In the genomic region with DNA sequence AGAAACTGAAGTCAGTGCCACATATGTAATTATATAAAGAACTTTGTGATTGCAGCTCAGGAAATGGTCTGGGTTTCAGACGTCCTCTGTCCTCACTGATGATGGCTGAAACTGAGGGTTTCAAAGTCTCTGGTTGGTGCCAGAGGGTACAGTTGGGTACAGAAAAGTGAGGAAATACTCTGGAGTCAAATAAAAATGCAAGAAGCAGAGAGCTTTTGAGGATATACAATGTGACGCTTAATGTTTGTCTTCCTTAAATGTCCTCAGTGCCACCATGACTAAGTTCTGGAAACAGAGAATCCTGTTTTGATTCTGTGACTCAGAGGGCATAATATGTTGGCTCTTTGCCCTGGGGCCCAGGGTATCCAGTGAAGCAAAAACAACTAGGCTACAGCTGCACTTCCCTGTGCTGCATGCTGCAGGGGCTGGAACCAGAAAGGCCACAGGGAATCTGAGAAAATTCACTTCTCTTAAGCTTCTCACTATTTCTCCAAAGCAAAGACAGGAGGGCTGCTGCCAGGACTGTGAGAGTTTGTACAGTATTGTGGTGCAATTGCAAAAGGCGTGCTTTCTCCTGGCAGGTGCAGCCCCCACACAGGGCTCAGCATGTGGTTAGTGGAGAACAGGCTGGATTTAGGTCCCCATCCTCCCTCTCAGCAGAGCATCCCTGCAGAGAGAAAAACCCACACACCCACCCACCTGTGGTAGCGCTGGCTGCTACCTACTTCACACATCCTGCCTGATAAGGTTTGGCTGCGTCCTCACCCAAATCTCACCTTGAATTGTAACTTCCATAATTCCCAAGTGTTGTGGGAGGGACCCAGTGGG, we compare ENCODE assay signal across 1 cellular context.
TF ChIP-seq lines count a peak whose summit lies in the region.

No MANE protein-coding gene starts in this region.

TF ChIP-seq in HEK293, 187 proteins besides CTCF, POLR2A, EP300 and RAD21 (continued from another document):
- TF ChIP-seq, protein P1, sequence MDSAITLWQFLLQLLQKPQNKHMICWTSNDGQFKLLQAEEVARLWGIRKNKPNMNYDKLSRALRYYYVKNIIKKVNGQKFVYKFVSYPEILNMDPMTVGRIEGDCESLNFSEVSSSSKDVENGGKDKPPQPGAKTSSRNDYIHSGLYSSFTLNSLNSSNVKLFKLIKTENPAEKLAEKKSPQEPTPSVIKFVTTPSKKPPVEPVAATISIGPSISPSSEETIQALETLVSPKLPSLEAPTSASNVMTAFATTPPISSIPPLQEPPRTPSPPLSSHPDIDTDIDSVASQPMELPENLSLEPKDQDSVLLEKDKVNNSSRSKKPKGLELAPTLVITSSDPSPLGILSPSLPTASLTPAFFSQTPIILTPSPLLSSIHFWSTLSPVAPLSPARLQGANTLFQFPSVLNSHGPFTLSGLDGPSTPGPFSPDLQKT (IDR thresholded peaks at IDR 0.05; ENCODE audit: borderline replicate concordance, low read depth, low read length): no peak
- TF ChIP-seq, protein P2, sequence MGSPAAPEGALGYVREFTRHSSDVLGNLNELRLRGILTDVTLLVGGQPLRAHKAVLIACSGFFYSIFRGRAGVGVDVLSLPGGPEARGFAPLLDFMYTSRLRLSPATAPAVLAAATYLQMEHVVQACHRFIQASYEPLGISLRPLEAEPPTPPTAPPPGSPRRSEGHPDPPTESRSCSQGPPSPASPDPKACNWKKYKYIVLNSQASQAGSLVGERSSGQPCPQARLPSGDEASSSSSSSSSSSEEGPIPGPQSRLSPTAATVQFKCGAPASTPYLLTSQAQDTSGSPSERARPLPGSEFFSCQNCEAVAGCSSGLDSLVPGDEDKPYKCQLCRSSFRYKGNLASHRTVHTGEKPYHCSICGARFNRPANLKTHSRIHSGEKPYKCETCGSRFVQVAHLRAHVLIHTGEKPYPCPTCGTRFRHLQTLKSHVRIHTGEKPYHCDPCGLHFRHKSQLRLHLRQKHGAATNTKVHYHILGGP (tag by site-specific recombination; IDR thresholded peaks at IDR 0.05): no peak
- TF ChIP-seq GLIS2 (tag by site-specific recombination; IDR thresholded peaks at IDR 0.05): no peak
- TF ChIP-seq, protein P3, sequence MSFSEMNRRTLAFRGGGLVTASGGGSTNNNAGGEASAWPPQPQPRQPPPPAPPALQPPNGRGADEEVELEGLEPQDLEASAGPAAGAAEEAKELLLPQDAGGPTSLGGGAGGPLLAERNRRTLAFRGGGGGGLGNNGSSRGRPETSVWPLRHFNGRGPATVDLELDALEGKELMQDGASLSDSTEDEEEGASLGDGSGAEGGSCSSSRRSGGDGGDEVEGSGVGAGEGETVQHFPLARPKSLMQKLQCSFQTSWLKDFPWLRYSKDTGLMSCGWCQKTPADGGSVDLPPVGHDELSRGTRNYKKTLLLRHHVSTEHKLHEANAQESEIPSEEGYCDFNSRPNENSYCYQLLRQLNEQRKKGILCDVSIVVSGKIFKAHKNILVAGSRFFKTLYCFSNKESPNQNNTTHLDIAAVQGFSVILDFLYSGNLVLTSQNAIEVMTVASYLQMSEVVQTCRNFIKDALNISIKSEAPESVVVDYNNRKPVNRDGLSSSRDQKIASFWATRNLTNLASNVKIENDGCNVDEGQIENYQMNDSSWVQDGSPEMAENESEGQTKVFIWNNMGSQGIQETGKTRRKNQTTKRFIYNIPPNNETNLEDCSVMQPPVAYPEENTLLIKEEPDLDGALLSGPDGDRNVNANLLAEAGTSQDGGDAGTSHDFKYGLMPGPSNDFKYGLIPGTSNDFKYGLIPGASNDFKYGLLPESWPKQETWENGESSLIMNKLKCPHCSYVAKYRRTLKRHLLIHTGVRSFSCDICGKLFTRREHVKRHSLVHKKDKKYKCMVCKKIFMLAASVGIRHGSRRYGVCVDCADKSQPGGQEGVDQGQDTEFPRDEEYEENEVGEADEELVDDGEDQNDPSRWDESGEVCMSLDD (tag by site-specific recombination; IDR thresholded peaks at IDR 0.05): no peak
- TF ChIP-seq ZNF677 (tag by site-specific recombination; IDR thresholded peaks at IDR 0.05): no peak
- TF ChIP-seq, protein P4, sequence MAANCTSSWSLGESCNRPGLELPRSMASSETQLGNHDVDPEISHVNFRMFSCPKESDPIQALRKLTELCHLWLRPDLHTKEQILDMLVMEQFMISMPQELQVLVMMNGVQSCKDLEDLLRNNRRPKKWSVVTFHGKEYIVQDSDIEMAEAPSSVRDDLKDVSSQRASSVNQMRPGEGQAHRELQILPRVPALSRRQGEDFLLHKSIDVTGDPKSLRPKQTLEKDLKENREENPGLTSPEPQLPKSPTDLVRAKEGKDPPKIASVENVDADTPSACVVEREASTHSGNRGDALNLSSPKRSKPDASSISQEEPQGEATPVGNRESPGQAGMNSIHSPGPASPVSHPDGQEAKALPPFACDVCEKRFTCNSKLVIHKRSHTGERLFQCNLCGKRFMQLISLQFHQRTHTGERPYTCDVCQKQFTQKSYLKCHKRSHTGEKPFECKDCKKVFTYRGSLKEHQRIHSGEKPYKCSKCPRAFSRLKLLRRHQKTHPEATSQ (tag by site-specific recombination; IDR thresholded peaks at IDR 0.05): no peak
- peak; percentile 53; the same call in 1 of the 2 replicates for TF ChIP-seq GLIS1 (tag by site-specific recombination; IDR thresholded peaks at IDR 0.05)
- no peak for TF ChIP-seq MEIS1 (CRISPR knock-in tag; IDR thresholded peaks at IDR 0.05; ENCODE audit: borderline replicate concordance)
- TF ChIP-seq ZIC2 (tag by site-specific recombination; IDR thresholded peaks at IDR 0.05): peak; percentile 88
- TF ChIP-seq, protein P5, sequence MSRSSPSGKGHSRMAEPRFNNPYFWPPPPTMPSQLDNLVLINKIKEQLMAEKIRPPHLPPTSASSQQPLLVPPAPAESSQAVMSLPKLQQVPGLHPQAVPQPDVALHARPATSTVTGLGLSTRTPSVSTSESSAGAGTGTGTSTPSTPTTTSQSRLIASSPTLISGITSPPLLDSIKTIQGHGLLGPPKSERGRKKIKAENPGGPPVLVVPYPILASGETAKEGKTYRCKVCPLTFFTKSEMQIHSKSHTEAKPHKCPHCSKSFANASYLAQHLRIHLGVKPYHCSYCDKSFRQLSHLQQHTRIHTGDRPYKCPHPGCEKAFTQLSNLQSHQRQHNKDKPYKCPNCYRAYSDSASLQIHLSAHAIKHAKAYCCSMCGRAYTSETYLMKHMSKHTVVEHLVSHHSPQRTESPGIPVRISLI (tag by site-specific recombination; IDR thresholded peaks at IDR 0.05): no peak
- TF ChIP-seq ZBTB48 (tag by site-specific recombination; IDR thresholded peaks at IDR 0.05): peak; percentile 30; the same call in 1 of the 2 replicates
- no peak for TF ChIP-seq TCF7L2 (IDR thresholded peaks at IDR 0.05; ENCODE audit: borderline replicate concordance, low read depth, low read length)
- peak; percentile 94 for TF ChIP-seq ZFHX2 (tag by site-specific recombination; conservative IDR thresholded peaks at IDR 0.05)
- no peak for TF ChIP-seq ZNF174 (tag by site-specific recombination; IDR thresholded peaks at IDR 0.05)
- peak; percentile 86 for TF ChIP-seq ZNF600 (tag by site-specific recombination; IDR thresholded peaks at IDR 0.05)
- TF ChIP-seq, protein P6, sequence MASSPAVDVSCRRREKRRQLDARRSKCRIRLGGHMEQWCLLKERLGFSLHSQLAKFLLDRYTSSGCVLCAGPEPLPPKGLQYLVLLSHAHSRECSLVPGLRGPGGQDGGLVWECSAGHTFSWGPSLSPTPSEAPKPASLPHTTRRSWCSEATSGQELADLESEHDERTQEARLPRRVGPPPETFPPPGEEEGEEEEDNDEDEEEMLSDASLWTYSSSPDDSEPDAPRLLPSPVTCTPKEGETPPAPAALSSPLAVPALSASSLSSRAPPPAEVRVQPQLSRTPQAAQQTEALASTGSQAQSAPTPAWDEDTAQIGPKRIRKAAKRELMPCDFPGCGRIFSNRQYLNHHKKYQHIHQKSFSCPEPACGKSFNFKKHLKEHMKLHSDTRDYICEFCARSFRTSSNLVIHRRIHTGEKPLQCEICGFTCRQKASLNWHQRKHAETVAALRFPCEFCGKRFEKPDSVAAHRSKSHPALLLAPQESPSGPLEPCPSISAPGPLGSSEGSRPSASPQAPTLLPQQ (tag by site-specific recombination; IDR thresholded peaks at IDR 0.05): 0 out of 2 replicates have a peak, but pooled peaks have one; percentile 11
- TF ChIP-seq ZNF24 (tag by site-specific recombination; IDR thresholded peaks at IDR 0.05): 0 out of 2 replicates have a peak, but pooled peaks have one; percentile 22
- peak; percentile 89 for TF ChIP-seq GFI1B (tag by site-specific recombination; IDR thresholded peaks at IDR 0.05)
- TF ChIP-seq ZNF837 (tag by site-specific recombination; IDR thresholded peaks at IDR 0.05): no peak
- no peak for TF ChIP-seq SP3 (tag by site-specific recombination; IDR thresholded peaks at IDR 0.05)
- TF ChIP-seq ZNF785 (tag by site-specific recombination; IDR thresholded peaks at IDR 0.05): no peak
- TF ChIP-seq, protein P7, sequence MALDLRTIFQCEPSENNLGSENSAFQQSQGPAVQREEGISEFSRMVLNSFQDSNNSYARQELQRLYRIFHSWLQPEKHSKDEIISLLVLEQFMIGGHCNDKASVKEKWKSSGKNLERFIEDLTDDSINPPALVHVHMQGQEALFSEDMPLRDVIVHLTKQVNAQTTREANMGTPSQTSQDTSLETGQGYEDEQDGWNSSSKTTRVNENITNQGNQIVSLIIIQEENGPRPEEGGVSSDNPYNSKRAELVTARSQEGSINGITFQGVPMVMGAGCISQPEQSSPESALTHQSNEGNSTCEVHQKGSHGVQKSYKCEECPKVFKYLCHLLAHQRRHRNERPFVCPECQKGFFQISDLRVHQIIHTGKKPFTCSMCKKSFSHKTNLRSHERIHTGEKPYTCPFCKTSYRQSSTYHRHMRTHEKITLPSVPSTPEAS (tag by site-specific recombination; IDR thresholded peaks at IDR 0.05): no peak
- TF ChIP-seq, protein P8, sequence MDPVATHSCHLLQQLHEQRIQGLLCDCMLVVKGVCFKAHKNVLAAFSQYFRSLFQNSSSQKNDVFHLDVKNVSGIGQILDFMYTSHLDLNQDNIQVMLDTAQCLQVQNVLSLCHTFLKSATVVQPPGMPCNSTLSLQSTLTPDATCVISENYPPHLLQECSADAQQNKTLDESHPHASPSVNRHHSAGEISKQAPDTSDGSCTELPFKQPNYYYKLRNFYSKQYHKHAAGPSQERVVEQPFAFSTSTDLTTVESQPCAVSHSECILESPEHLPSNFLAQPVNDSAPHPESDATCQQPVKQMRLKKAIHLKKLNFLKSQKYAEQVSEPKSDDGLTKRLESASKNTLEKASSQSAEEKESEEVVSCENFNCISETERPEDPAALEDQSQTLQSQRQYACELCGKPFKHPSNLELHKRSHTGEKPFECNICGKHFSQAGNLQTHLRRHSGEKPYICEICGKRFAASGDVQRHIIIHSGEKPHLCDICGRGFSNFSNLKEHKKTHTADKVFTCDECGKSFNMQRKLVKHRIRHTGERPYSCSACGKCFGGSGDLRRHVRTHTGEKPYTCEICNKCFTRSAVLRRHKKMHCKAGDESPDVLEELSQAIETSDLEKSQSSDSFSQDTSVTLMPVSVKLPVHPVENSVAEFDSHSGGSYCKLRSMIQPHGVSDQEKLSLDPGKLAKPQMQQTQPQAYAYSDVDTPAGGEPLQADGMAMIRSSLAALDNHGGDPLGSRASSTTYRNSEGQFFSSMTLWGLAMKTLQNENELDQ (tag by site-specific recombination; IDR thresholded peaks at IDR 0.05; ENCODE audit: low read depth): no peak
- TF ChIP-seq ZBTB17 (tag by site-specific recombination; IDR thresholded peaks at IDR 0.05): no peak
- TF ChIP-seq ZNF223 (tag by site-specific recombination; IDR thresholded peaks at IDR 0.05): no peak
- no peak for TF ChIP-seq ZNF560 (tag by site-specific recombination; IDR thresholded peaks at IDR 0.05; ENCODE audit: borderline replicate concordance)
- TF ChIP-seq, protein P9, sequence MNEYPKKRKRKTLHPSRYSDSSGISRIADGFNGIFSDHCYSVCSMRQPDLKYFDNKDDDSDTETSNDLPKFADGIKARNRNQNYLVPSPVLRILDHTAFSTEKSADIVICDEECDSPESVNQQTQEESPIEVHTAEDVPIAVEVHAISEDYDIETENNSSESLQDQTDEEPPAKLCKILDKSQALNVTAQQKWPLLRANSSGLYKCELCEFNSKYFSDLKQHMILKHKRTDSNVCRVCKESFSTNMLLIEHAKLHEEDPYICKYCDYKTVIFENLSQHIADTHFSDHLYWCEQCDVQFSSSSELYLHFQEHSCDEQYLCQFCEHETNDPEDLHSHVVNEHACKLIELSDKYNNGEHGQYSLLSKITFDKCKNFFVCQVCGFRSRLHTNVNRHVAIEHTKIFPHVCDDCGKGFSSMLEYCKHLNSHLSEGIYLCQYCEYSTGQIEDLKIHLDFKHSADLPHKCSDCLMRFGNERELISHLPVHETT (tag by site-specific recombination; IDR thresholded peaks at IDR 0.05): no peak
- TF ChIP-seq, protein P10, sequence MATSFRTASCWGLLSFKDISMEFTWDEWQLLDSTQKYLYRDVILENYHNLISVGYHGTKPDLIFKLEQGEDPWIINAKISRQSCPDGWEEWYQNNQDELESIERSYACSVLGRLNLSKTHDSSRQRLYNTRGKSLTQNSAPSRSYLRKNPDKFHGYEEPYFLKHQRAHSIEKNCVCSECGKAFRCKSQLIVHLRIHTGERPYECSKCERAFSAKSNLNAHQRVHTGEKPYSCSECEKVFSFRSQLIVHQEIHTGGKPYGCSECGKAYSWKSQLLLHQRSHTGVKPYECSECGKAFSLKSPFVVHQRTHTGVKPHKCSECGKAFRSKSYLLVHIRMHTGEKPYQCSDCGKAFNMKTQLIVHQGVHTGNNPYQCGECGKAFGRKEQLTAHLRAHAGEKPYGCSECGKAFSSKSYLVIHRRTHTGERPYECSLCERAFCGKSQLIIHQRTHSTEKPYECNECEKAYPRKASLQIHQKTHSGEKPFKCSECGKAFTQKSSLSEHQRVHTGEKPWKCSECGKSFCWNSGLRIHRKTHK (tag by site-specific recombination; IDR thresholded peaks at IDR 0.05): no peak
- TF ChIP-seq, protein P11, sequence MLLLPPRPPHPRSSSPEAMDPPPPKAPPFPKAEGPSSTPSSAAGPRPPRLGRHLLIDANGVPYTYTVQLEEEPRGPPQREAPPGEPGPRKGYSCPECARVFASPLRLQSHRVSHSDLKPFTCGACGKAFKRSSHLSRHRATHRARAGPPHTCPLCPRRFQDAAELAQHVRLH (tag by site-specific recombination; IDR thresholded peaks at IDR 0.05): no peak
- TF ChIP-seq ZXDB (tag by site-specific recombination; IDR thresholded peaks at IDR 0.05): peak; percentile 76
- no peak for TF ChIP-seq ZNF571 (tag by site-specific recombination; IDR thresholded peaks at IDR 0.05)
- no peak for TF ChIP-seq ZNF777 (tag by site-specific recombination; IDR thresholded peaks at IDR 0.05; ENCODE audit: borderline replicate concordance)
- TF ChIP-seq ZNF843 (tag by site-specific recombination; IDR thresholded peaks at IDR 0.05): peak; percentile 24; the same call in 1 of the 2 replicates
- 0 out of 2 replicates have a peak, but pooled peaks have one; percentile 46 for TF ChIP-seq ZNF660 (tag by site-specific recombination; IDR thresholded peaks at IDR 0.05)
- peak; percentile 31; the same call in 1 of the 2 replicates for TF ChIP-seq ZNF585B (tag by site-specific recombination; IDR thresholded peaks at IDR 0.05)
